Comparison of ENCODE assay signal across 7 cellular contexts in genomic region chrX:23743623-23743971, GRCh38. TPM values are rescaled to one million over a fixed set of nuclear protein-coding genes. Genes with fewer than 3 reads are reported as not detected.
DNase-seq lines count a peak whose midpoint lies in the region; TF ChIP-seq lines count a peak whose summit lies in the region.
"Not testable (repeated sequence)": the region's sequence is repeated elsewhere in the genome, so short reads cannot be mapped to it uniquely, and the experiment has no call there.

No MANE protein-coding gene starts in this region.

- TF ChIP-seq CTCF in GM12865 (IDR thresholded peaks at IDR 0.05; ENCODE audit: insufficient read depth, low read depth, low read length, missing control alignments); OCI-LY7 (conservative IDR thresholded peaks at IDR 0.05; ENCODE audit: low read length); cardiac muscle cell (IDR thresholded peaks at IDR 0.05; ENCODE audit: low read depth, low read length): not testable (repeated sequence)

- not testable (repeated sequence) for BruUV-seq in OCI-LY7 (replicated peaks; lab: Mats Ljungman, UMichigan)

- H3K4me3 Mint-ChIP-seq in activated T-cell treated with anti-CD3 and anti-CD28 coated beads, Interleukin-2, amount 50 U/mL, for 24 hours, result peak overlapping the region; percentile 82

- CTCF ChIA-PET in OCI-LY7 (lab: Charles Lee; ENCODE audit: unreplicated experiment), result not testable (repeated sequence)

- not testable (repeated sequence) for H3K9me3 ChIP-seq in OCI-LY7 (ENCODE audit: low read length); cardiac muscle cell (ENCODE audit: low read depth); mucosa of rectum (ENCODE audit: control insufficient read depth in 2 of 2, low read length in 2 of 2)

- H2AFZ ChIP-seq in OCI-LY7 (ENCODE audit: low read length), result peak overlapping the region; percentile 98

- not testable (repeated sequence) for H3K27me3 ChIP-seq in cardiac muscle cell; mucosa of rectum (ENCODE audit: control insufficient read depth in 2 of 2, insufficient read depth in 2 of 2, low read length in 2 of 2)

- peak overlapping the region; percentile 85 for H3K4me2 ChIP-seq in OCI-LY7 (ENCODE audit: low read length)

- not testable (repeated sequence) for H3K9ac ChIP-seq in mucosa of rectum (ENCODE audit: low read depth in 1 of 2, low read length in 2 of 2)

- H3K79me2 ChIP-seq in OCI-LY7 (ENCODE audit: insufficient read depth, low read depth, low read length), result not testable (repeated sequence)

- H3K27ac Mint-ChIP-seq in activated T-cell treated with anti-CD3 and anti-CD28 coated beads, Interleukin-2, amount 50 U/mL, for 24 hours, result peak overlapping the region; percentile 89

- POLR2A ChIA-PET in OCI-LY7 (lab: Charles Lee), result not testable (repeated sequence)

- H3K4me3 ChIP-seq in GM12865 (ENCODE audit: low read depth, low read length), result peak overlapping the region; percentile 83
- H3K4me3 ChIP-seq in OCI-LY7 (ENCODE audit: low read depth, low read length, poor library complexity, severe bottlenecking), result peak overlapping the region; percentile 90
- H3K4me3 ChIP-seq in cardiac muscle cell, result peak overlapping the region; percentile 42
- H3K4me3 ChIP-seq in mucosa of rectum (ENCODE audit: low read length in 2 of 2), result peak overlapping the region; percentile 67 to 76
- peak overlapping the region; percentile 69 for H3K4me3 ChIP-seq in skeletal muscle cell (ENCODE audit: low read depth, low read length)

- not testable (repeated sequence) for H3K36me3 ChIP-seq in OCI-LY7 (ENCODE audit: insufficient read depth, low read length); cardiac muscle cell; mucosa of rectum (ENCODE audit: control insufficient read depth in 2 of 2, insufficient read depth in 2 of 2, low read length in 2 of 2)

- not testable (repeated sequence) for DNase-seq in GM12865 (ENCODE audit: low read depth); OCI-LY7 (ENCODE audit: low spot score); activated T-cell treated with anti-CD3 and anti-CD28 coated beads, Interleukin-2, amount 50 U/mL, for 24 hours; caudate nucleus (lab: John Stamatoyannopoulos, UW); cardiac muscle cell (ENCODE audit: low read depth in 1 of 2, low spot score in 1 of 2); skeletal muscle cell (ENCODE audit: low read depth)

- H3K36me3 Mint-ChIP-seq in activated T-cell treated with anti-CD3 and anti-CD28 coated beads, Interleukin-2, amount 50 U/mL, for 24 hours (ENCODE audit: low read depth), result not testable (repeated sequence)

- not testable (repeated sequence) for H3K9me2 ChIP-seq in OCI-LY7 (ENCODE audit: insufficient read depth, low read length)

- not testable (repeated sequence) for H3K27ac ChIP-seq in OCI-LY7 (ENCODE audit: low read depth, low read length, poor library complexity, severe bottlenecking)
- H3K27ac ChIP-seq in caudate nucleus (ENCODE audit: low read depth, low read length) (peak overlapping the region; percentile 6), cardiac muscle cell (peak overlapping the region; percentile 49), mucosa of rectum (ENCODE audit: low read depth in 2 of 2, low read length in 2 of 2) (peak overlapping the region; percentile 87 to 88)

- not testable (repeated sequence) for H4K20me1 ChIP-seq in OCI-LY7 (ENCODE audit: insufficient read depth, low read length)

- peaks cover 18% of the 10 kb centered on the region for H3K27me3 Mint-ChIP-seq in activated T-cell treated with anti-CD3 and anti-CD28 coated beads, Interleukin-2, amount 50 U/mL, for 24 hours

- H3K9me3 Mint-ChIP-seq in activated T-cell treated with anti-CD3 and anti-CD28 coated beads, Interleukin-2, amount 50 U/mL, for 24 hours, result not testable (repeated sequence)

- peaks cover 24% of the 10 kb centered on the region for H3K4me1 Mint-ChIP-seq in activated T-cell treated with anti-CD3 and anti-CD28 coated beads, Interleukin-2, amount 50 U/mL, for 24 hours (ENCODE audit: low read depth)

- H3K4me1 ChIP-seq in OCI-LY7 (ENCODE audit: insufficient read depth, low read length, poor library complexity, severe bottlenecking), result peaks cover 12% of the 10 kb centered on the region
- not testable (repeated sequence) for H3K4me1 ChIP-seq in cardiac muscle cell (ENCODE audit: low read depth); mucosa of rectum (ENCODE audit: control insufficient read depth in 2 of 2, insufficient read depth in 2 of 2, low read length in 2 of 2)

- intact Hi-C loops in OCI-LY7 (cut with micrococcal nuclease; ENCODE audit: unreplicated experiment), result not testable (repeated sequence)

RNA-seq across cellular contexts. Expression of gene ACOT9, which starts 0.5 kb away (rescaled TPM):
- 9.0 and 10.6 TPM in 2 replicates for total RNA-seq in OCI-LY7 (2014; rRNA removed; shearing (Covaris generic))
- total RNA-seq in OCI-LY7 (2022) (1.9 and 2.1 TPM in 2 replicates), cardiac muscle cell (20.2 and 22.2 TPM in 2 replicates)
- 31.1 and 37.2 TPM in 2 replicates for polyA plus RNA-seq in cardiac muscle cell

RNA-seq across cellular contexts. Expression of gene SAT1, which starts 39.4 kb away (rescaled TPM):
- 46.9 and 75.9 TPM in 2 replicates for total RNA-seq in OCI-LY7 (2014; rRNA removed; shearing (Covaris generic))
- total RNA-seq in OCI-LY7 (2022) (50.7 and 56.8 TPM in 2 replicates), cardiac muscle cell (89.8 and 238 TPM in 2 replicates)
- 127 and 290 TPM in 2 replicates for polyA plus RNA-seq in cardiac muscle cell
